In the genomic region with DNA sequence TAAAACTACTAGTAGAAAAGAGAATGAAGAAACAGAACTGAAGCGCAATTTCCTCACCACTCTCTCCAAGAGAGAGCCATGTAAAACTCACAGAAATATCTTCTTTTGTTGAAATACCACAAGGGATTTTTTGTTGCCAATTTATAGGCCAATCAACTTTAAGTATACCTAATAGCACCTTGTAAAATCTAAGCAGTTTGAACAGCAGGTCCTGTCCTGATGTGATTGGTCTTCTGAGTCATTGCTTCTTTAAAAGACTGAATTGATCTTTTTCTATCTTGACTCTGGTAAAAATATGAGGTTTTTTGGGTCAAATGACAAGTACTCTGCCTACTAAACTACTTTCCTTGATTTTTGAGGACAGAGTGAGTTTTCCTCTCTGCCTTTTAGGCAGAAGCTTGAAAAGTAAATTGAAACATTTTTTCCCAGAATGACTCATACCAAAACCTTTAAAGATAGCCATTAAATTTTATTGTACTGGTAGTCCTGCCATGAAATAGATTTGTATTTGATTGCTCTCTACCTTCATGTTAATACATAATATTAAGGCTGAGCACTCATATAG, we compare ENCODE assay signal across 20 cellular contexts.
DNase-seq lines count a peak whose midpoint lies in the region; ATAC-seq and TF ChIP-seq lines count a peak whose summit lies in the region.
"Had no signal": no experiment of that assay in that cellular context is flagged by ENCODE, and none has a peak within 500 bp of the region (broad histone marks: within the 10 kb centered on the region; RNA-seq: fewer than 3 reads in every experiment).

No MANE protein-coding gene starts in this region.

- CTCF ChIA-PET in activated CD8-positive, alpha-beta memory T cell treated with anti-CD3 and anti-CD28 coated beads, Interleukin-2, amount 10 ng/mL, durations not matched to agents 7 days and 5 days (lab: Charles Lee), result no interaction called here

- TF ChIP-seq CTCF in fibroblast of villous mesenchyme (IDR thresholded peaks at IDR 0.05; ENCODE audit: insufficient read depth, low read depth, low read length), result no peak

- peaks cover 54% of the 10 kb centered on the region for H3K4me1 Mint-ChIP-seq in activated CD8-positive, alpha-beta memory T cell treated with anti-CD3 and anti-CD28 coated beads, Interleukin-2, amount 10 ng/mL, durations not matched to agents 7 days and 5 days
- H3K4me1 Mint-ChIP-seq in stimulated activated naive CD8-positive, alpha-beta T cell treated with anti-CD3 and anti-CD28 coated beads, Interleukin-15, Interleukin-2, amounts not matched to agents 100 ng/mL and 50 ng/mL, for 24 hours (ENCODE audit: low read depth), result peaks cover 87% of the 10 kb centered on the region
- H3K4me1 Mint-ChIP-seq: CD14-positive monocyte had no signal

- peaks cover 8% of the 10 kb centered on the region for H3K9me3 Mint-ChIP-seq in activated CD8-positive, alpha-beta memory T cell treated with anti-CD3 and anti-CD28 coated beads, Interleukin-2, amount 10 ng/mL, durations not matched to agents 7 days and 5 days (ENCODE audit: low read depth)
- H3K9me3 Mint-ChIP-seq in stimulated activated naive CD8-positive, alpha-beta T cell treated with anti-CD3 and anti-CD28 coated beads, Interleukin-15, Interleukin-2, amounts not matched to agents 100 ng/mL and 50 ng/mL, for 24 hours, result peaks cover 17% of the 10 kb centered on the region

- no peaks in the 10 kb centered on the region for H3K27me3 Mint-ChIP-seq in activated CD8-positive, alpha-beta memory T cell treated with anti-CD3 and anti-CD28 coated beads, Interleukin-2, amount 10 ng/mL, durations not matched to agents 7 days and 5 days
- H3K27me3 Mint-ChIP-seq in stimulated activated naive CD8-positive, alpha-beta T cell treated with anti-CD3 and anti-CD28 coated beads, Interleukin-15, Interleukin-2, amounts not matched to agents 100 ng/mL and 50 ng/mL, for 24 hours, result no peaks in the 10 kb centered on the region
- H3K27me3 Mint-ChIP-seq: activated naive CD8-positive, alpha-beta T cell treated with anti-CD3 and anti-CD28 coated beads, Interleukin-2, amount 10 ng/mL, durations not matched to agents 7 days and 5 days; T-helper 17 cell had no signal

- DNase-seq in activated CD8-positive, alpha-beta memory T cell treated with anti-CD3 and anti-CD28 coated beads, Interleukin-2, amount 10 ng/mL, durations not matched to agents 7 days and 5 days, result no peak
- no peak for DNase-seq in activated CD8-positive, alpha-beta memory T cell treated with anti-CD3 and anti-CD28 coated beads, Interleukin-2, amount 50 U/mL, for 48 hours
- DNase-seq in NCI-H226, result peak; percentile 12
- peak; percentile 36 for DNase-seq in fibroblast of villous mesenchyme (ENCODE audit: low read depth)
- no peak for DNase-seq in cortex of kidney (lab: John Stamatoyannopoulos, UW)
- DNase-seq in NCI-H526 treated with DMSO at 0.1 percent for 48 hours (lab: John Stamatoyannopoulos, UW), result no peak
- DNase-seq: activated naive CD8-positive, alpha-beta T cell treated with anti-CD3 and anti-CD28 coated beads, Interleukin-2, amount 10 ng/mL, durations not matched to agents 7 days and 5 days; lower lobe of right lung; MG63; NCI-H146; NCI-H2171 treated with DMSO at 0.1 percent for 48 hours; nucleus accumbens; PC-9; SJCRH30; T-helper 17 cell had no signal

- no peak overlapping the region for H3K4me3 Mint-ChIP-seq in activated CD8-positive, alpha-beta memory T cell treated with anti-CD3 and anti-CD28 coated beads, Interleukin-2, amount 10 ng/mL, durations not matched to agents 7 days and 5 days
- H3K4me3 Mint-ChIP-seq in stimulated activated naive CD8-positive, alpha-beta T cell treated with anti-CD3 and anti-CD28 coated beads, Interleukin-15, Interleukin-2, amounts not matched to agents 100 ng/mL and 50 ng/mL, for 24 hours, result peak overlapping the region; percentile 7
- H3K4me3 Mint-ChIP-seq: activated naive CD8-positive, alpha-beta T cell treated with anti-CD3 and anti-CD28 coated beads, Interleukin-2, amount 10 ng/mL, durations not matched to agents 7 days and 5 days; CD14-positive monocyte; T-helper 17 cell had no signal

- H3K4me3 ChIP-seq in fibroblast of villous mesenchyme (ENCODE audit: low read depth, low read length), result no peak overlapping the region
- H3K4me3 ChIP-seq: coronary artery, lower lobe of right lung, MG63, PC-9, SJCRH30, suprapubic skin had no signal

- ATAC-seq in activated CD8-positive, alpha-beta memory T cell treated with anti-CD3 and anti-CD28 coated beads, Interleukin-2, amount 10 ng/mL, durations not matched to agents 7 days and 5 days, result no peak
- ATAC-seq in HG03342 (IDR thresholded peaks at IDR 0.05; ENCODE audit: unreplicated experiment), result no peak
- ATAC-seq: lower lobe of right lung, T-helper 17 cell had no signal

- H3K36me3 Mint-ChIP-seq in activated CD8-positive, alpha-beta memory T cell treated with anti-CD3 and anti-CD28 coated beads, Interleukin-2, amount 10 ng/mL, durations not matched to agents 7 days and 5 days, result peaks cover 35% of the 10 kb centered on the region
- H3K36me3 Mint-ChIP-seq in stimulated activated naive CD8-positive, alpha-beta T cell treated with anti-CD3 and anti-CD28 coated beads, Interleukin-15, Interleukin-2, amounts not matched to agents 100 ng/mL and 50 ng/mL, for 24 hours (ENCODE audit: low read depth), result peaks cover 14% of the 10 kb centered on the region
- H3K36me3 Mint-ChIP-seq: CD14-positive monocyte had no signal

- peak overlapping the region; percentile 71 for H3K27ac Mint-ChIP-seq in activated CD8-positive, alpha-beta memory T cell treated with anti-CD3 and anti-CD28 coated beads, Interleukin-2, amount 10 ng/mL, durations not matched to agents 7 days and 5 days
- peak overlapping the region; percentile 85 for H3K27ac Mint-ChIP-seq in stimulated activated naive CD8-positive, alpha-beta T cell treated with anti-CD3 and anti-CD28 coated beads, Interleukin-15, Interleukin-2, amounts not matched to agents 100 ng/mL and 50 ng/mL, for 24 hours
- H3K27ac Mint-ChIP-seq: activated naive CD8-positive, alpha-beta T cell treated with anti-CD3 and anti-CD28 coated beads, Interleukin-2, amount 10 ng/mL, durations not matched to agents 7 days and 5 days; CD14-positive monocyte; T-helper 17 cell had no signal

Comparison
In these comparisons a context has a peak if more than half of its experiments do, and no peak if none do; other contexts are left out.
1. DNase-seq: peak in NCI-H226 (single experiment) and fibroblast of villous mesenchyme (single experiment); none in activated CD8-positive, alpha-beta memory T cell treated with anti-CD3 and anti-CD28 coated beads, Interleukin-2, amount 10 ng/mL, durations not matched to agents 7 days and 5 days (single experiment), activated CD8-positive, alpha-beta memory T cell treated with anti-CD3 and anti-CD28 coated beads, Interleukin-2, amount 50 U/mL, for 48 hours (single experiment), cortex of kidney (single experiment) and NCI-H526 treated with DMSO at 0.1 percent for 48 hours (single experiment).